ENCODE assay signal across 30 cellular contexts in genomic region chr13:113965383-113965874, GRCh38. TPM values are rescaled to one million over a fixed set of nuclear protein-coding genes. Genes with fewer than 3 reads are reported as not detected.
"Had no signal": no experiment of that assay in that cellular context is flagged by ENCODE, and none has a peak within 500 bp of the region (broad histone marks: within the 10 kb centered on the region; RNA-seq: fewer than 3 reads in every experiment).

No MANE protein-coding gene starts in this region.

- H3K4me1 Mint-ChIP-seq: nephron; neural progenitor cell; stimulated activated memory B cell treated with anti-CD40 and anti-IgM and Interleukin-4, amounts not matched to agents 10 μg/mL and 1 μg/mL and 100 μg/mL, for 72 hours; stimulated activated naive CD8-positive, alpha-beta T cell treated with anti-CD3 and anti-CD28 coated beads, Interleukin-15, amount 100 ng/mL, for 72 hours had no signal

- DNase-seq: natural killer cell; occipital lobe; ovary; stimulated activated CD4-positive, alpha-beta T cell treated with anti-CD3 and anti-CD28 coated beads, Interleukin-12 subunit alpha, Interleukin-12 subunit beta, amount 100 ng/mL, for 4 hours; stimulated activated CD4-positive, alpha-beta T cell treated with anti-CD3 and anti-CD28 coated beads, Interleukin-1b, Interleukin-23, amount 100 ng/mL, for 48 hours; stimulated activated CD4-positive, alpha-beta T cell treated with anti-CD3 and anti-CD28 coated beads, Interleukin-4, amount 100 ng/mL, for 1 hour; stimulated activated CD4-positive, alpha-beta T cell treated with anti-CD3 and anti-CD28 coated beads, Interleukin-4, amount 100 ng/mL, for 4 hours; stimulated activated CD8-positive, alpha-beta memory T cell treated with anti-CD3 and anti-CD28 coated beads, Interleukin-4, amount 100 ng/mL, for 48 hours; stimulated activated naive CD4-positive, alpha-beta T cell; stimulated activated naive CD8-positive, alpha-beta T cell treated with anti-CD3 and anti-CD28 coated beads, Interleukin-15, amount 100 ng/mL, for 72 hours; stimulated activated naive CD8-positive, alpha-beta T cell treated with anti-CD3 and anti-CD28 coated beads, Interleukin-15, Interleukin-2, amounts not matched to agents 100 U/mL and 50 U/mL, for 24 hours; substantia nigra; testis; tibial artery; transverse colon had no signal

- H3K4me1 ChIP-seq: neural progenitor cell, parathyroid adenoma, testis, vagina had no signal

- H3K27me3 Mint-ChIP-seq: progenitor cell of endocrine pancreas; stimulated activated memory B cell treated with anti-CD40 and anti-IgM and Interleukin-4, amounts not matched to agents 10 μg/mL and 1 μg/mL and 100 μg/mL, for 72 hours; stimulated activated naive CD8-positive, alpha-beta T cell treated with anti-CD3 and anti-CD28 coated beads, Interleukin-15, amount 100 ng/mL, for 72 hours; type B pancreatic cell had no signal

- H3K9me3 ChIP-seq: ovary, psoas muscle, suprapubic skin, testis, tibial artery, transverse colon, vagina had no signal

- H3K36me3 Mint-ChIP-seq: natural killer cell, type B pancreatic cell had no signal

- H3K36me3 ChIP-seq: neural progenitor cell, ovary, suprapubic skin, transverse colon, vagina had no signal

- H3K4me2 ChIP-seq: neural progenitor cell, smooth muscle cell had no signal

- H3K4me3 ChIP-seq: neural progenitor cell, ovary, psoas muscle, skin epidermis, smooth muscle cell, spleen, suprapubic skin, testis, tibial artery, transverse colon, vagina had no signal

- H3K9me3 Mint-ChIP-seq: natural killer cell had no signal

- H3K27me3 ChIP-seq: neural progenitor cell, ovary, spleen, suprapubic skin, testis, tibial artery, transverse colon, vagina had no signal

- H3K4me3 Mint-ChIP-seq: natural killer cell; nephron; neural progenitor cell; stimulated activated memory B cell treated with anti-CD40 and anti-IgM and Interleukin-4, amounts not matched to agents 10 μg/mL and 1 μg/mL and 100 μg/mL, for 72 hours; stimulated activated naive CD8-positive, alpha-beta T cell treated with anti-CD3 and anti-CD28 coated beads, Interleukin-15, amount 100 ng/mL, for 72 hours; type B pancreatic cell had no signal

- H3K27ac Mint-ChIP-seq: natural killer cell; nephron; neural progenitor cell; progenitor cell of endocrine pancreas; stimulated activated memory B cell treated with anti-CD40 and anti-IgM and Interleukin-4, amounts not matched to agents 10 μg/mL and 1 μg/mL and 100 μg/mL, for 72 hours; stimulated activated naive CD8-positive, alpha-beta T cell treated with anti-CD3 and anti-CD28 coated beads, Interleukin-15, amount 100 ng/mL, for 72 hours; type B pancreatic cell had no signal

- ATAC-seq: natural killer cell; psoas muscle; sciatic nerve; stimulated activated memory B cell treated with anti-CD40 and anti-IgM and Interleukin-4, amounts not matched to agents 10 μg/mL and 1 μg/mL and 100 μg/mL, for 72 hours; stimulated activated naive CD8-positive, alpha-beta T cell treated with anti-CD3 and anti-CD28 coated beads, Interleukin-15, amount 100 ng/mL, for 72 hours; stimulated activated naive CD8-positive, alpha-beta T cell treated with anti-CD3 and anti-CD28 coated beads, Interleukin-15, Interleukin-2, amounts not matched to agents 100 U/mL and 50 U/mL, for 24 hours had no signal

- H3K79me2 ChIP-seq: parathyroid adenoma had no signal

- H3K9ac ChIP-seq: neural progenitor cell, parathyroid adenoma had no signal

- FAIRE-seq: urothelium cell line had no signal

- H2AFZ ChIP-seq: neural progenitor cell, parathyroid adenoma had no signal

- H3K27ac ChIP-seq: neural progenitor cell, ovary, parathyroid adenoma, psoas muscle, skin epidermis, spleen, suprapubic skin, testis, tibial artery, transverse colon, vagina had no signal

RNA-seq across cellular contexts. Expression of gene C13orf46, which starts 8.4 kb away (rescaled TPM):
- total RNA-seq: vagina had no signal
- polyA plus RNA-seq: neural cell had no signal
